ENCODE assay signal across 14 cellular contexts in genomic region chr3:105322570-105323273, GRCh38. TPM values are rescaled to one million over a fixed set of nuclear protein-coding genes. Genes with fewer than 3 reads are reported as not detected.
A peak's percentile ranks its signal among the peaks of the same experiment; 100 is the strongest.
DNase-seq lines count a peak whose midpoint lies in the region; ATAC-seq lines count a peak whose summit lies in the region.
"Had no signal": no experiment of that assay in that cellular context is flagged by ENCODE, and none has a peak within 500 bp of the region (broad histone marks: within the 10 kb centered on the region; RNA-seq: fewer than 3 reads in every experiment).

No MANE protein-coding gene starts in this region.

- DNase-seq in RPMI7951 (ENCODE audit: low read depth) (peak; percentile 9), NCI-H2029 (lab: John Stamatoyannopoulos, UW) (no peak), immature natural killer cell (no peak), HCEC 1CT (no peak), Ammon's horn (ENCODE audit: low spot score) (no peak)
- DNase-seq: COR-L47; NCI-H2227 treated with DMSO at 0.1 percent for 48 hours; nephron progenitor cell; stimulated activated CD4-positive, alpha-beta T cell treated with anti-CD3 and anti-CD28 coated beads, Interleukin-4, amount 100 ng/mL, for 1 hour had no signal

- no peaks in the 10 kb centered on the region for H3K36me3 Mint-ChIP-seq in immature natural killer cell
- H3K36me3 Mint-ChIP-seq: type B pancreatic cell had no signal

- no peak overlapping the region for H3K4me3 Mint-ChIP-seq in immature natural killer cell
- H3K4me3 Mint-ChIP-seq: nephron progenitor cell; T-helper 1 cell treated with Interleukin-12 subunit alpha and Interleukin-12 subunit beta and Interleukin-4 antibody, amounts not matched to agents 30 μg/mL and 1 μg/mL, for 36 hours; type B pancreatic cell had no signal

- ATAC-seq in GM18502 (IDR thresholded peaks at IDR 0.05; ENCODE audit: poor library complexity, unreplicated experiment) (peak; percentile 94), GM19463 (IDR thresholded peaks at IDR 0.05; ENCODE audit: unreplicated experiment) (peak; percentile 98), HG02973 (IDR thresholded peaks at IDR 0.05; ENCODE audit: unreplicated experiment) (peak; percentile 93)

- H3K4me1 Mint-ChIP-seq in immature natural killer cell, result no peaks in the 10 kb centered on the region
- H3K4me1 Mint-ChIP-seq: nephron progenitor cell had no signal

- peak overlapping the region in 1 of 6 donors; percentile 32 for H3K27ac Mint-ChIP-seq in immature natural killer cell
- H3K27ac Mint-ChIP-seq: T-helper 1 cell treated with Interleukin-12 subunit alpha and Interleukin-12 subunit beta and Interleukin-4 antibody, amounts not matched to agents 30 μg/mL and 1 μg/mL, for 36 hours; type B pancreatic cell had no signal

- peaks cover 0 to 5% (median under 1%) of the 10 kb centered on the region in 6 donors for H3K9me3 Mint-ChIP-seq in immature natural killer cell
- H3K9me3 Mint-ChIP-seq: T-helper 1 cell treated with Interleukin-12 subunit alpha and Interleukin-12 subunit beta and Interleukin-4 antibody, amounts not matched to agents 30 μg/mL and 1 μg/mL, for 36 hours; type B pancreatic cell had no signal

- H3K27me3 Mint-ChIP-seq in immature natural killer cell (ENCODE audit: low read depth in 3 of 3), result no peaks in the 10 kb centered on the region
- H3K27me3 Mint-ChIP-seq: type B pancreatic cell had no signal

RNA-seq across cellular contexts. Expression of gene ALCAM, which starts 44.0 kb away (rescaled TPM):
- 89.3 and 104 TPM in 2 replicates for total RNA-seq in RPMI7951 (2014; rRNA removed; shearing (Covaris generic))
- 1 to 10 TPM in 2 of 3 donors, under 1 TPM in 1; 0.72 to 4.9 (median 2.8) TPM for polyA plus RNA-seq in immature natural killer cell
